In the genomic region with DNA sequence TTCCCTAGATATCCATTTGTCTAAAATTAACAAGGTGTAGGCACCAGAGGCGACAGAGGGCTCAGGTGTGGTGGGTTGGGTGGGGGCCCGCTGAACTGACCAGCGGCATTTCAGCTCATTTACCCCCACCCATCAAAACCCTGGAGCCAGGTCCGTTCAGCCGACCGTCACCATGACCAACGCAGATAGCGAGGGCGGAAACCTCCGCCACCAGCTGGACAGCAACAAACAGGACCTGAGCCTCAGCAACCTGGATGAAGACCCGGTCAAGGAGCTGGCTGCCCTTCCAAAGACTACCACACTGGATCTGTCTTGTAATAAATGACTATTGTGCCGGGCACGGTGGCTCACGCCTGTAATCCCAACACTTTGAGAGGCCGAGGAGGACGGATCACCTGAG, we compare ENCODE assay signal across 20 cellular contexts.
A peak's percentile ranks its signal among the peaks of the same experiment; 100 is the strongest.
DNase-seq lines count a peak whose midpoint lies in the region; ATAC-seq lines count a peak whose summit lies in the region.
"Had no signal": no experiment of that assay in that cellular context is flagged by ENCODE, and none has a peak within 500 bp of the region (broad histone marks: within the 10 kb centered on the region; RNA-seq: fewer than 3 reads in every experiment).

No MANE protein-coding gene starts in this region.

- no peak overlapping the region for H4K8ac ChIP-seq in mesendoderm (ENCODE audit: low read depth, low read length)

- no peak overlapping the region for H3K9ac ChIP-seq in mesendoderm (ENCODE audit: low read length)
- H3K9ac ChIP-seq: GM23248 had no signal

- no peaks in the 10 kb centered on the region for H3K79me1 ChIP-seq in mesendoderm (ENCODE audit: low read length)

- no peaks in the 10 kb centered on the region for H3K79me2 ChIP-seq in mesendoderm (ENCODE audit: control insufficient read depth, insufficient read depth, low read length)

- H2BK15ac ChIP-seq in mesendoderm (replicated peaks; ENCODE audit: low read depth): no peak overlapping the region

- H3K4ac ChIP-seq in mesendoderm (ENCODE audit: low read depth, low read length): no peak overlapping the region

- no CpG with 5 or more reads among the region's 16 CpGs for WGBS in mesendoderm (ENCODE audit: extremely low coverage, insufficient coverage, low lambda C conversion rate)

- no peak for ATAC-seq in left colon

- H2AK5ac ChIP-seq in mesendoderm (ENCODE audit: low read length): no peak overlapping the region

- no peaks in the 10 kb centered on the region for H3K4me1 ChIP-seq in mesendoderm (ENCODE audit: control insufficient read depth, low read depth, low read length)
- H3K4me1 ChIP-seq: HAP-1, Peyer's patch had no signal

- DNase-seq in SHP77 (lab: John Stamatoyannopoulos, UW) (peak; percentile 26 to 65), SHP77 treated with DMSO at 0.1 percent for 48 hours (lab: John Stamatoyannopoulos, UW) (no peak), DMS53 treated with DMSO at 0.1 percent for 48 hours (lab: John Stamatoyannopoulos, UW; ENCODE audit: unreplicated experiment) (peak; percentile 58), NCI-H774 (lab: John Stamatoyannopoulos, UW) (peak; percentile 27), mesendoderm (no peak), NCI-H2029 treated with DMSO at 0.1 percent for 48 hours (lab: John Stamatoyannopoulos, UW) (no peak), left colon (no peak)
- DNase-seq: AML-193, GDM1, GM23248, MG63, NCI-H1048, NCI-H187 treated with DMSO at 0.1 percent for 48 hours, NCI-H2171 treated with DMSO at 0.1 percent for 48 hours, NCI-H524, Peyer's patch, SW 1271, T-helper 2 cell had no signal

- H3K4me3 ChIP-seq in mesendoderm (ENCODE audit: low read length): no peak overlapping the region
- H3K4me3 ChIP-seq: GM23248, HAP-1, MG63, Peyer's patch had no signal

- no peak overlapping the region for H4K5ac ChIP-seq in mesendoderm (ENCODE audit: low read length)

- H2BK120ac ChIP-seq in mesendoderm (ENCODE audit: low read depth, low read length): no peak overlapping the region

- H2BK5ac ChIP-seq in mesendoderm (ENCODE audit: low read length): no peak overlapping the region

- intact Hi-C loops in left colon (cut with DNase I, micrococcal nuclease): no loop called here

- H3K56ac ChIP-seq in mesendoderm (ENCODE audit: low read length): peak overlapping the region; percentile 7

- no peak overlapping the region for H3K23ac ChIP-seq in mesendoderm (ENCODE audit: low read length)

- H3K27me3 ChIP-seq in mesendoderm (ENCODE audit: insufficient read depth, low read length, poor library complexity): no peaks in the 10 kb centered on the region
- H3K27me3 ChIP-seq: MG63, Peyer's patch had no signal

- H3K18ac ChIP-seq in mesendoderm (ENCODE audit: low read length): no peak overlapping the region

- H3K36me3 ChIP-seq in mesendoderm (ENCODE audit: control insufficient read depth, insufficient read depth, low read length): no peaks in the 10 kb centered on the region
- H3K36me3 ChIP-seq: HAP-1, MG63, Peyer's patch had no signal

- H3K27ac ChIP-seq in mesendoderm (ENCODE audit: low read depth, low read length): no peak overlapping the region
- H3K27ac ChIP-seq: C4-2B, GM23248, Peyer's patch had no signal

- H3K4me2 ChIP-seq in mesendoderm (ENCODE audit: low read length): no peak overlapping the region

Comparison
In these comparisons a context has a peak if more than half of its experiments do, and no peak if none do; other contexts are left out.
1. DNase-seq: peak in SHP77 (2 of 2), DMS53 treated with DMSO at 0.1 percent for 48 hours (single experiment) and NCI-H774 (single experiment); none in SHP77 treated with DMSO at 0.1 percent for 48 hours (single experiment), mesendoderm (single experiment), NCI-H2029 treated with DMSO at 0.1 percent for 48 hours (single experiment) and left colon (0 of 2).